ENCODE assay signal across 14 cellular contexts in genomic region chr12:42213954-42214426, GRCh38. TPM values are rescaled to one million over a fixed set of nuclear protein-coding genes. Genes with fewer than 3 reads are reported as not detected.
DNase-seq lines count a peak whose midpoint lies in the region; ATAC-seq, FAIRE-seq and TF ChIP-seq lines count a peak whose summit lies in the region.
"Had no signal": no experiment of that assay in that cellular context is flagged by ENCODE, and none has a peak within 500 bp of the region (broad histone marks: within the 10 kb centered on the region; RNA-seq: fewer than 3 reads in every experiment).

No MANE protein-coding gene starts in this region.

- FAIRE-seq in small intestine (lab: Jason Lieb, UNC): no peak
- FAIRE-seq: H1, RCC 7860 had no signal

- H3K27me3 Mint-ChIP-seq in immature natural killer cell (ENCODE audit: low read depth in 3 of 3): no peaks in the 10 kb centered on the region
- H3K27me3 Mint-ChIP-seq in activated T-helper 2 cell treated with anti-CD3 and anti-CD28 coated beads, Interferon-gamma antibody, Interleukin-2, Interleukin-4, amounts not matched to agents 10 μg/mL and 5 μg/mL and 100 μg/mL, durations not matched to agents 14 hours and 24 hours and 36 hours (ENCODE audit: low read depth): no peaks in the 10 kb centered on the region

- no peak overlapping the region for H3K4me3 ChIP-seq in small intestine (ENCODE audit: low read depth in 1 of 2, low read length in 2 of 2)

- H3K4me1 ChIP-seq in small intestine (ENCODE audit: control insufficient read depth in 2 of 2, insufficient read depth in 1 of 2, low read depth in 1 of 2, low read length in 1 of 2): no peaks in the 10 kb centered on the region

- no peak for TF ChIP-seq CTCF in GM13976 (IDR thresholded peaks at IDR 0.05; ENCODE audit: borderline replicate concordance, control extremely low read depth, extremely low read depth, insufficient read depth, missing control alignments)

- no peak overlapping the region for H3K4me3 Mint-ChIP-seq in immature natural killer cell
- no peak overlapping the region for H3K4me3 Mint-ChIP-seq in activated T-helper 2 cell treated with anti-CD3 and anti-CD28 coated beads, Interferon-gamma antibody, Interleukin-2, Interleukin-4, amounts not matched to agents 10 μg/mL and 5 μg/mL and 100 μg/mL, durations not matched to agents 14 hours and 24 hours and 36 hours (ENCODE audit: low read depth)

- no peaks in the 10 kb centered on the region for H3K9me3 ChIP-seq in small intestine (ENCODE audit: control insufficient read depth, low read depth)

- intact Hi-C loops in activated T-helper 2 cell treated with anti-CD3 and anti-CD28 coated beads, Interferon-gamma antibody, Interleukin-2, Interleukin-4, amounts not matched to agents 10 μg/mL and 5 μg/mL and 100 μg/mL, durations not matched to agents 14 hours and 24 hours and 36 hours (cut with micrococcal nuclease): no loop called here

- in situ Hi-C loops in GM13976 (cut with MboI; ENCODE audit: low sequenced_read_pairs, unreplicated experiment): no loop called here

- no peak overlapping the region for H3K27ac ChIP-seq in small intestine (ENCODE audit: low read depth in 1 of 2, low read length in 1 of 2)

- no peak for ATAC-seq in HG02678 (IDR thresholded peaks at IDR 0.05; ENCODE audit: unreplicated experiment)

- WGBS in small intestine, 3 donors: 9 to 46% (median 27%) methylated on average over 2 of the region's 2 CpGs

- DNase-seq in NCI-H146 (lab: John Stamatoyannopoulos, UW): peak; percentile 2
- no peak for DNase-seq in NCI-H146 treated with DMSO at 0.1 percent for 48 hours (lab: John Stamatoyannopoulos, UW; ENCODE audit: unreplicated experiment)
- peak; percentile 91 for DNase-seq in astrocyte of the hippocampus (ENCODE audit: low read depth, low spot score)
- DNase-seq in immature natural killer cell: no peak
- DNase-seq in small intestine: peak; percentile 25
- DNase-seq in activated T-helper 2 cell treated with anti-CD3 and anti-CD28 coated beads, Interferon-gamma antibody, Interleukin-2, Interleukin-4, amounts not matched to agents 10 μg/mL and 5 μg/mL and 100 μg/mL, durations not matched to agents 14 hours and 24 hours and 36 hours (ENCODE audit: low spot score): no peak
- no peak for DNase-seq in GM13976 (ENCODE audit: low spot score)
- DNase-seq: 8988T; cortex of kidney; NCI-H1436; stimulated activated CD4-positive, alpha-beta T cell treated with anti-CD3 and anti-CD28 coated beads, Interleukin-2, amount 100 ng/mL, for 24 hours had no signal

- H3K36me3 Mint-ChIP-seq in immature natural killer cell: peaks cover 0 to 7% (median 6%) of the 10 kb centered on the region in 3 donors
- peaks cover 5% of the 10 kb centered on the region for H3K36me3 Mint-ChIP-seq in activated T-helper 2 cell treated with anti-CD3 and anti-CD28 coated beads, Interferon-gamma antibody, Interleukin-2, Interleukin-4, amounts not matched to agents 10 μg/mL and 5 μg/mL and 100 μg/mL, durations not matched to agents 14 hours and 24 hours and 36 hours (ENCODE audit: low read depth)

- no peaks in the 10 kb centered on the region for H3K27me3 ChIP-seq in small intestine (ENCODE audit: control insufficient read depth in 2 of 2, insufficient read depth in 2 of 2, low read length in 2 of 2)

- H3K36me3 ChIP-seq in small intestine (ENCODE audit: control insufficient read depth in 2 of 2, insufficient read depth in 2 of 2, low read length in 2 of 2): peaks cover 0 to 3% of the 10 kb centered on the region in 2 donors

- H3K27ac Mint-ChIP-seq in immature natural killer cell: peak overlapping the region; percentile 0 to 70 (median 24)
- no peak overlapping the region for H3K27ac Mint-ChIP-seq in activated T-helper 2 cell treated with anti-CD3 and anti-CD28 coated beads, Interferon-gamma antibody, Interleukin-2, Interleukin-4, amounts not matched to agents 10 μg/mL and 5 μg/mL and 100 μg/mL, durations not matched to agents 14 hours and 24 hours and 36 hours

- H3K4me1 Mint-ChIP-seq in immature natural killer cell: peaks cover 24 to 64% of the 10 kb centered on the region in 2 donors
- peaks cover 11% of the 10 kb centered on the region for H3K4me1 Mint-ChIP-seq in activated T-helper 2 cell treated with anti-CD3 and anti-CD28 coated beads, Interferon-gamma antibody, Interleukin-2, Interleukin-4, amounts not matched to agents 10 μg/mL and 5 μg/mL and 100 μg/mL, durations not matched to agents 14 hours and 24 hours and 36 hours (ENCODE audit: low read depth)

- H3K9me3 Mint-ChIP-seq in immature natural killer cell: no peaks in the 10 kb centered on the region
- H3K9me3 Mint-ChIP-seq in activated T-helper 2 cell treated with anti-CD3 and anti-CD28 coated beads, Interferon-gamma antibody, Interleukin-2, Interleukin-4, amounts not matched to agents 10 μg/mL and 5 μg/mL and 100 μg/mL, durations not matched to agents 14 hours and 24 hours and 36 hours: no peaks in the 10 kb centered on the region

RNA-seq across cellular contexts. Expression of gene YAF2, which starts 24.1 kb away (rescaled TPM):
- polyA plus RNA-seq in immature natural killer cell (10 to 100 TPM; 13.8 to 24.5 (median 16.4) TPM), small intestine (10 to 100 TPM in 2 of 3 donors, 1 to 10 TPM in 1; 8.9 to 96.2 (median 34.2) TPM)
- total RNA-seq in activated T-helper 2 cell treated with anti-CD3 and anti-CD28 coated beads, Interferon-gamma antibody, Interleukin-2, Interleukin-4, amounts not matched to agents 10 μg/mL and 5 μg/mL and 100 μg/mL, durations not matched to agents 14 hours and 24 hours and 36 hours: 40.6 and 43.7 TPM in 2 replicates

Comparison
In these comparisons a context has a peak if more than half of its experiments do, and no peak if none do; other contexts are left out.
1. DNase-seq: peak in NCI-H146 (single experiment), astrocyte of the hippocampus (single experiment) and small intestine (single experiment); none in NCI-H146 treated with DMSO at 0.1 percent for 48 hours (single experiment), immature natural killer cell (0 of 3), activated T-helper 2 cell treated with anti-CD3 and anti-CD28 coated beads, Interferon-gamma antibody, Interleukin-2, Interleukin-4, amounts not matched to agents 10 μg/mL and 5 μg/mL and 100 μg/mL, durations not matched to agents 14 hours and 24 hours and 36 hours (single experiment) and GM13976 (single experiment).